11 cellular contexts compared by ENCODE assay signal in genomic region chr5:82719368-82719767, GRCh38.
DNase-seq lines count a peak whose midpoint lies in the region; ATAC-seq and TF ChIP-seq lines count a peak whose summit lies in the region.
"Had no signal": no experiment of that assay in that cellular context is flagged by ENCODE, and none has a peak within 500 bp of the region (broad histone marks: within the 10 kb centered on the region; RNA-seq: fewer than 3 reads in every experiment).

No MANE protein-coding gene starts in this region.

- H3K9me2 ChIP-seq in PC-3 (replicated peaks; ENCODE audit: low read length): no peaks in the 10 kb centered on the region

- peaks cover 0 to 3% (median 0%) of the 10 kb centered on the region in 3 donors for H3K36me3 Mint-ChIP-seq in immature natural killer cell
- H3K36me3 Mint-ChIP-seq: memory B cell had no signal

- TF ChIP-seq CTCF in PC-3 (conservative IDR thresholded peaks at IDR 0.05; ENCODE audit: low read depth, low read length) (no peak), lower lobe of right lung (IDR thresholded peaks at IDR 0.05) (no peak)

- peaks cover 0 to 2% (median 0%) of the 10 kb centered on the region in 6 donors for H3K9me3 Mint-ChIP-seq in immature natural killer cell
- H3K9me3 Mint-ChIP-seq: memory B cell had no signal

- no peak overlapping the region for H3K9ac ChIP-seq in PC-3 (ENCODE audit: low read length)

- ATAC-seq in GM18870 (IDR thresholded peaks at IDR 0.05; ENCODE audit: unreplicated experiment): peak; percentile 98
- ATAC-seq in HG02840 (IDR thresholded peaks at IDR 0.05; ENCODE audit: low FRiP score, unreplicated experiment): peak; percentile 71
- peak; percentile 33; the same call in 1 of the 2 replicates for ATAC-seq in PC-3
- ATAC-seq in lower lobe of right lung: peak; percentile 79
- no peak for ATAC-seq in GM21526 (IDR thresholded peaks at IDR 0.05; ENCODE audit: low FRiP score, unreplicated experiment)
- ATAC-seq: effector memory CD8-positive, alpha-beta T cell had no signal

- H4K20me1 ChIP-seq in PC-3 (ENCODE audit: low read length): no peaks in the 10 kb centered on the region

- CTCF ChIA-PET in PC-3 (lab: Charles Lee): no interaction called here

- H3K36me3 ChIP-seq in PC-3 (ENCODE audit: low read depth, low read length) (no peaks in the 10 kb centered on the region), lower lobe of right lung (no peaks in the 10 kb centered on the region)

- no peak overlapping the region for H3K27ac Mint-ChIP-seq in immature natural killer cell
- H3K27ac Mint-ChIP-seq: effector memory CD8-positive, alpha-beta T cell; memory B cell had no signal

- POLR2A ChIA-PET in PC-3 (lab: Charles Lee; ENCODE audit: unreplicated experiment): no interaction called here

- H3K4me1 ChIP-seq in PC-3 (ENCODE audit: insufficient read depth, low read length): no peaks in the 10 kb centered on the region
- H3K4me1 ChIP-seq in lower lobe of right lung: no peaks in the 10 kb centered on the region

- H3K27me3 ChIP-seq in PC-3 (ENCODE audit: low read length): no peaks in the 10 kb centered on the region
- H3K27me3 ChIP-seq in lower lobe of right lung (ENCODE audit: low read depth): no peaks in the 10 kb centered on the region

- H3K27ac ChIP-seq in PC-3 (ENCODE audit: low read length) (no peak overlapping the region), lower lobe of right lung (no peak overlapping the region)

- H3K79me2 ChIP-seq in PC-3 (ENCODE audit: low read length): no peaks in the 10 kb centered on the region

- intact Hi-C loops in PC-3 (cut with micrococcal nuclease) (no loop called here), lower lobe of right lung (cut with DNase I) (no loop called here)

- H3K4me3 Mint-ChIP-seq in immature natural killer cell: no peak overlapping the region
- H3K4me3 Mint-ChIP-seq: effector memory CD8-positive, alpha-beta T cell; memory B cell had no signal

- no peak overlapping the region for H3K4me2 ChIP-seq in PC-3 (ENCODE audit: low read length)

- H3K4me3 ChIP-seq in PC-3 (ENCODE audit: low read length): no peak overlapping the region
- H3K4me3 ChIP-seq in lower lobe of right lung: no peak overlapping the region

- no peaks in the 10 kb centered on the region for H3F3A ChIP-seq in PC-3 (ENCODE audit: low read length, unreplicated experiment)

- no peak overlapping the region for H2AFZ ChIP-seq in PC-3 (ENCODE audit: low read length)

- H3K27me3 Mint-ChIP-seq in immature natural killer cell (ENCODE audit: low read depth in 3 of 3): peaks cover 0 to 4% (median 3%) of the 10 kb centered on the region in 3 donors
- H3K27me3 Mint-ChIP-seq: effector memory CD8-positive, alpha-beta T cell; memory B cell had no signal

- DNase-seq in PC-3 (peak; percentile 3), lower lobe of right lung (no peak), amniotic stem cell (lab: John Stamatoyannopoulos, UW) (no peak), immature natural killer cell (no peak), COR-L47 (lab: John Stamatoyannopoulos, UW) (no peak)
- DNase-seq: effector memory CD8-positive, alpha-beta T cell; NCI-H526 treated with DMSO at 0.1 percent for 48 hours had no signal

- no TSS peak for BruUV-seq in PC-3 (replicated peaks; lab: Mats Ljungman, UMichigan)

- H3K9me3 ChIP-seq in PC-3 (ENCODE audit: low read length): no peaks in the 10 kb centered on the region
- no peaks in the 10 kb centered on the region for H3K9me3 ChIP-seq in lower lobe of right lung

- peaks cover 10 to 19% of the 10 kb centered on the region in 2 donors for H3K4me1 Mint-ChIP-seq in immature natural killer cell
- H3K4me1 Mint-ChIP-seq: memory B cell had no signal
